8 cellular contexts compared by ENCODE assay signal in the genomic region with DNA sequence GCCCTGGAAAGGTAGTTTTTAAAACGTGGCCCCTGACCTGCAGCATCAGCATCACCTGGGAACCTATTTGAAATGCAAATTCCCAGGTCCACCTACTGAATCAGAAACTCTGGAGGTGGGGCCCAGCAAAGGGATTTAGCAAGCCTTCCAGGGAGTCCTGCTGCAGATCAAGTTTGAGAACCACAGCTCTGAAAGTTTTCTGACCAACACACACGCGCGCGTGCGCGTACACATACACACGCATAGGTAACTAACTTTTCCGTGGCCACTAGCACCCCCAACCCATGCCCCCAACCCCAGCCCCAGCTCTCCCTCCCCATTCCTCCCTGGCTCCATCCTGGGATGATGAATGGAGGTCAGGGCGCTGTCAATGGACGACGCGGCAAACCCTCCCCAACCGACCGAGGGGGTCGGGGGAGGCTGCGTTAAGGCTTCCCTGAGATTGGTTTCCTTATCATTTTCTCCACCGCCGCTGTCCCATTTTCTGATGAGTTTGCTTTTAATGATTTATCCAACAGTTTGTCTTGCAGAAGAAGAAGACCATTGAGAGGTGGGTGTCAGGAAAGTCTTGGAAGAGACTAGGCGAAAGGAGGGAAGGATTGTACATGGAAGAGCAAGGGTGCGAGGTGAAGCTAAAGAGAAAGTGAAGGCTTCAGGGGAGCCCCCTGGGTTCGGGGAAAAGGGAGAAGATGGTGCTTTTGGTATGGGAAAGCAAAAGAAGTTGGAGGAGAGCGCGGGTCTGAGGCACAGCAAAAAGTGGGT. TPM values are rescaled to one million over a fixed set of nuclear protein-coding genes. Genes with fewer than 3 reads are reported as not detected.
DNase-seq lines count a peak whose midpoint lies in the region; ATAC-seq, FAIRE-seq and TF ChIP-seq lines count a peak whose summit lies in the region.

No MANE protein-coding gene starts in this region.

- H4K20me1 ChIP-seq in astrocyte (ENCODE audit: insufficient read depth, low read length): no peaks in the 10 kb centered on the region

- peaks cover 20% of the 10 kb centered on the region for H3K4me1 ChIP-seq in astrocyte (ENCODE audit: insufficient read depth, low read length)
- peaks cover 0 to 24% (median 15%) of the 10 kb centered on the region in 6 donors for H3K4me1 ChIP-seq in spleen

- H3K27me3 Mint-ChIP-seq in HFFc6 (ENCODE audit: insufficient read depth) (peaks cover 7% of the 10 kb centered on the region), astrocyte (ENCODE audit: low read depth, unreplicated experiment) (no peaks in the 10 kb centered on the region)

- 33 to 48% (median 39%) methylated on average over 24 of the region's 24 CpGs for WGBS in spleen, 5 donors

- H3K36me3 ChIP-seq in astrocyte (ENCODE audit: insufficient read depth, low read length) (no peaks in the 10 kb centered on the region), spleen (no peaks in the 10 kb centered on the region)

- H2AFZ ChIP-seq in astrocyte (ENCODE audit: low read depth, low read length): peak overlapping the region; percentile 96

- H3K4me3 ChIP-seq in astrocyte (ENCODE audit: insufficient read depth, low read depth, low read length) (peak overlapping the region; percentile 76), spleen (peak overlapping the region in 7 of 8 donors; percentile 30 to 73 (median 44))

- TF ChIP-seq CTCF in HFFc6 (IDR thresholded peaks at IDR 0.05): no peak
- TF ChIP-seq CTCF in astrocyte (IDR thresholded peaks at IDR 0.05; ENCODE audit: insufficient read depth, low read depth, low read length): no peak
- no peak for TF ChIP-seq CTCF in spleen (IDR thresholded peaks at IDR 0.05 in 8 of 11, conservative IDR thresholded peaks at IDR 0.05 in 3 of 11)

- H3K27me3 ChIP-seq in astrocyte (ENCODE audit: insufficient read depth, low read length) (no peaks in the 10 kb centered on the region), spleen (replicated peaks in 1 of 7) (peaks cover 0 to 68% (median 22%) of the 10 kb centered on the region in 7 donors)

- H3K4me3 Mint-ChIP-seq in HFFc6: peak overlapping the region; percentile 95
- H3K4me3 Mint-ChIP-seq in astrocyte (ENCODE audit: unreplicated experiment): peak overlapping the region; percentile 88

- no peak for FAIRE-seq in astrocyte (lab: Jason Lieb, UNC)

- H3K4me1 Mint-ChIP-seq in HFFc6 (ENCODE audit: low read depth) (peaks cover 45% of the 10 kb centered on the region), astrocyte (ENCODE audit: low read depth, unreplicated experiment) (peaks cover 22% of the 10 kb centered on the region)

- no peak for ATAC-seq in GM19395 (IDR thresholded peaks at IDR 0.05; ENCODE audit: unreplicated experiment)
- ATAC-seq in GM18909 (IDR thresholded peaks at IDR 0.05; ENCODE audit: poor library complexity, unreplicated experiment): no peak

- H3K79me2 ChIP-seq in astrocyte (ENCODE audit: insufficient read depth, low read length): peaks cover 18% of the 10 kb centered on the region

- no peaks in the 10 kb centered on the region for H3K36me3 Mint-ChIP-seq in HFFc6 (ENCODE audit: low read depth)
- no peaks in the 10 kb centered on the region for H3K36me3 Mint-ChIP-seq in astrocyte (ENCODE audit: low read depth, unreplicated experiment)

- TF ChIP-seq POLR2A in spleen (IDR thresholded peaks at IDR 0.05): no peak

- H3K9me3 ChIP-seq in astrocyte (ENCODE audit: insufficient read depth, low read depth, low read length) (no peaks in the 10 kb centered on the region), spleen (no peaks in the 10 kb centered on the region)

- peak overlapping the region; percentile 90 for H3K9ac ChIP-seq in astrocyte (ENCODE audit: low read length)

- intact Hi-C loops in spleen (cut with DNase I; ENCODE audit: low total_unique reads): no loop called here

- H3K27ac Mint-ChIP-seq in HFFc6 (peak overlapping the region; percentile 77), astrocyte (ENCODE audit: unreplicated experiment) (peak overlapping the region; percentile 1)

- peak overlapping the region; percentile 88 for H3K27ac ChIP-seq in astrocyte (ENCODE audit: low read depth, low read length)
- H3K27ac ChIP-seq in spleen: peak overlapping the region in 7 of 8 donors; percentile 71 to 85 (median 80)

- DNase-seq in HFFc6: no peak
- DNase-seq in astrocyte (ENCODE audit: low read depth): peak; percentile 31
- peak; percentile 31 for DNase-seq in iPS-NIHi11 (ENCODE audit: low spot score)
- no peak for DNase-seq in spleen
- no peak for DNase-seq in 8988T
- no peak for DNase-seq in DMS79 treated with DMSO at 0.1 percent for 48 hours (lab: John Stamatoyannopoulos, UW)

- peak overlapping the region; percentile 99 for H3K4me2 ChIP-seq in astrocyte (ENCODE audit: low read length)

- no peaks in the 10 kb centered on the region for H3K9me3 Mint-ChIP-seq in HFFc6
- no peaks in the 10 kb centered on the region for H3K9me3 Mint-ChIP-seq in astrocyte (ENCODE audit: unreplicated experiment)

RNA-seq across cellular contexts. Expression of a gene that starts 0.6 kb away (rescaled TPM):
- 10 to 100 TPM in 4 of 6 experiments, 1 to 10 TPM in 2; 7.0 to 15.1 (median 13.2) TPM for total RNA-seq in HFFc6 (2021; fragmentation: NEBNext Ultra II Directional; extraction: Animal tissue kit (Norgen Biotek cat#: 25700))
- total RNA-seq in astrocyte (20.2 TPM in 2 replicates), spleen (10 to 100 TPM in 6 of 7 donors, 1 to 10 TPM in 1; 8.8 to 21.9 (median 16.6) TPM)
- polyA plus RNA-seq in spleen: 1 to 10 TPM; 1.5 to 1.7 (median 1.6) TPM

Comparison
In these comparisons a context has a peak if more than half of its experiments do, and no peak if none do; other contexts are left out.
1. DNase-seq: peak in astrocyte (single experiment) and iPS-NIHi11 (single experiment); none in HFFc6 (single experiment), spleen (single experiment), 8988T (single experiment) and DMS79 treated with DMSO at 0.1 percent for 48 hours (single experiment).